ENCODE assay signal across 3 cellular contexts in the genomic region with DNA sequence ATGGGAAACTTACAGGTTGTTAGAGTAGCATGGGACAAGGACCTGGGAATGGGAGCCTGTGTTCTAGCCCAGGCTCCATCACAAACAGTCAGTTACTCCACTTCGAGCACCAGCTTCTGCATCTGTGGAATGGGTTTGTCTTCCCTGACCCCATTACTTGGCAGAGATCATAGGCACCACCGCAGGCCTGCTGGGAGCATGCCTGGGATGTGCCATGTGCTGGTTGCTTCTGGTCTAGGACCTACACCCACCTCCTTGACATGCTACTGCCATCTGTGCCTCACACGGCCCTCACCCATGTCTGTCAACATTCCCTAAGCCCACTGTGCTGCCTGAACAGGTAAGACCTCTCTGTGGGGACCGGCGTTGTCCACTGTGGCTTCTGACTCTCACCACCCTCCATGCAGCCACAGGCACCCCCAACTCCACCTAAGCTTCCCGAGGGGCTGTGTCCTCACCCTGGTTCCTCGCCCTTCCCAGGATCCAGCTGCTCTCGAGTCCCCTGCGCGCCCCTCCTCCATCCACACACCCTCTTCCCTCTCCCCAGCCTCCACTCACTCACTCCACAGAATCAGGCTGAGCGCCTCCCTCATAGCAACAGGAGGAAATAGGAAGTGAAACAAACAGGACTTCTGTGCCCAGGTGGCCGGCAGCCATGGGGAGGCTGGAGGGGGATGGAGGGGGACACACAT.
A peak's percentile ranks its signal among the peaks of the same experiment; 100 is the strongest.
TF ChIP-seq lines count a peak whose summit lies in the region.

No MANE protein-coding gene starts in this region.

TF ChIP-seq in GM12891, 5 proteins besides CTCF, POLR2A, EP300 and RAD21 (continued from another document):
- TF ChIP-seq SPI1 (IDR thresholded peaks at IDR 0.05; ENCODE audit: low read depth, low read length) (0 out of 2 replicates have a peak, but pooled peaks have one; percentile 10), POLR2AphosphoS5 (IDR thresholded peaks at IDR 0.05; ENCODE audit: low read depth, low read length) (no peak), PAX5 (IDR thresholded peaks at IDR 0.05; ENCODE audit: insufficient read depth, low read length, severe bottlenecking) (no peak)

TF ChIP-seq in GM12878, 131 proteins besides CTCF, POLR2A, EP300 and RAD21:
- TF ChIP-seq, protein P1, sequence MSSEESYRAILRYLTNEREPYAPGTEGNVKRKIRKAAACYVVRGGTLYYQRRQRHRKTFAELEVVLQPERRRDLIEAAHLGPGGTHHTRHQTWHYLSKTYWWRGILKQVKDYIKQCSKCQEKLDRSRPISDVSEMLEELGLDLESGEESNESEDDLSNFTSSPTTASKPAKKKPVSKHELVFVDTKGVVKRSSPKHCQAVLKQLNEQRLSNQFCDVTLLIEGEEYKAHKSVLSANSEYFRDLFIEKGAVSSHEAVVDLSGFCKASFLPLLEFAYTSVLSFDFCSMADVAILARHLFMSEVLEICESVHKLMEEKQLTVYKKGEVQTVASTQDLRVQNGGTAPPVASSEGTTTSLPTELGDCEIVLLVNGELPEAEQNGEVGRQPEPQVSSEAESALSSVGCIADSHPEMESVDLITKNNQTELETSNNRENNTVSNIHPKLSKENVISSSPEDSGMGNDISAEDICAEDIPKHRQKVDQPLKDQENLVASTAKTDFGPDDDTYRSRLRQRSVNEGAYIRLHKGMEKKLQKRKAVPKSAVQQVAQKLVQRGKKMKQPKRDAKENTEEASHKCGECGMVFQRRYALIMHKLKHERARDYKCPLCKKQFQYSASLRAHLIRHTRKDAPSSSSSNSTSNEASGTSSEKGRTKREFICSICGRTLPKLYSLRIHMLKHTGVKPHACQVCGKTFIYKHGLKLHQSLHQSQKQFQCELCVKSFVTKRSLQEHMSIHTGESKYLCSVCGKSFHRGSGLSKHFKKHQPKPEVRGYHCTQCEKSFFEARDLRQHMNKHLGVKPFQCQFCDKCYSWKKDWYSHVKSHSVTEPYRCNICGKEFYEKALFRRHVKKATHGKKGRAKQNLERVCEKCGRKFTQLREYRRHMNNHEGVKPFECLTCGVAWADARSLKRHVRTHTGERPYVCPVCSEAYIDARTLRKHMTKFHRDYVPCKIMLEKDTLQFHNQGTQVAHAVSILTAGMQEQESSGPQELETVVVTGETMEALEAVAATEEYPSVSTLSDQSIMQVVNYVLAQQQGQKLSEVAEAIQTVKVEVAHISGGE (CRISPR knock-in tag; IDR thresholded peaks at IDR 0.05), result no peak
- TF ChIP-seq SPI1 (IDR thresholded peaks at IDR 0.05; ENCODE audit: borderline replicate concordance, insufficient read depth, low read depth, low read length), result peak; percentile 37; the same call in 1 of the 2 replicates
- TF ChIP-seq BHLHE40 (IDR thresholded peaks at IDR 0.05; ENCODE audit: borderline replicate concordance in 1 of 2, low read depth in 2 of 2, low read length in 1 of 2), result no peak
- no peak for TF ChIP-seq POLR2AphosphoS2 (IDR thresholded peaks at IDR 0.05; ENCODE audit: low read depth, low read length)

TF ChIP-seq in HepG2, 621 proteins besides CTCF, POLR2A, EP300 and RAD21:
- TF ChIP-seq, protein P2, sequence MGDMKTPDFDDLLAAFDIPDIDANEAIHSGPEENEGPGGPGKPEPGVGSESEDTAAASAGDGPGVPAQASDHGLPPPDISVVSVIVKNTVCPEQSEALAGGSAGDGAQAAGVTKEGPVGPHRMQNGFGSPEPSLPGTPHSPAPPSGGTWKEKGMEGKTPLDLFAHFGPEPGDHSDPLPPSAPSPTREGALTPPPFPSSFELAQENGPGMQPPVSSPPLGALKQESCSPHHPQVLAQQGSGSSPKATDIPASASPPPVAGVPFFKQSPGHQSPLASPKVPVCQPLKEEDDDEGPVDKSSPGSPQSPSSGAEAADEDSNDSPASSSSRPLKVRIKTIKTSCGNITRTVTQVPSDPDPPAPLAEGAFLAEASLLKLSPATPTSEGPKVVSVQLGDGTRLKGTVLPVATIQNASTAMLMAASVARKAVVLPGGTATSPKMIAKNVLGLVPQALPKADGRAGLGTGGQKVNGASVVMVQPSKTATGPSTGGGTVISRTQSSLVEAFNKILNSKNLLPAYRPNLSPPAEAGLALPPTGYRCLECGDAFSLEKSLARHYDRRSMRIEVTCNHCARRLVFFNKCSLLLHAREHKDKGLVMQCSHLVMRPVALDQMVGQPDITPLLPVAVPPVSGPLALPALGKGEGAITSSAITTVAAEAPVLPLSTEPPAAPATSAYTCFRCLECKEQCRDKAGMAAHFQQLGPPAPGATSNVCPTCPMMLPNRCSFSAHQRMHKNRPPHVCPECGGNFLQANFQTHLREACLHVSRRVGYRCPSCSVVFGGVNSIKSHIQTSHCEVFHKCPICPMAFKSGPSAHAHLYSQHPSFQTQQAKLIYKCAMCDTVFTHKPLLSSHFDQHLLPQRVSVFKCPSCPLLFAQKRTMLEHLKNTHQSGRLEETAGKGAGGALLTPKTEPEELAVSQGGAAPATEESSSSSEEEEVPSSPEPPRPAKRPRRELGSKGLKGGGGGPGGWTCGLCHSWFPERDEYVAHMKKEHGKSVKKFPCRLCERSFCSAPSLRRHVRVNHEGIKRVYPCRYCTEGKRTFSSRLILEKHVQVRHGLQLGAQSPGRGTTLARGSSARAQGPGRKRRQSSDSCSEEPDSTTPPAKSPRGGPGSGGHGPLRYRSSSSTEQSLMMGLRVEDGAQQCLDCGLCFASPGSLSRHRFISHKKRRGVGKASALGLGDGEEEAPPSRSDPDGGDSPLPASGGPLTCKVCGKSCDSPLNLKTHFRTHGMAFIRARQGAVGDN (CRISPR knock-in tag; IDR thresholded peaks at IDR 0.05), result 0 out of 2 replicates have a peak, but pooled peaks have one; percentile 41
- no peak for TF ChIP-seq ZNF432 (CRISPR knock-in tag; IDR thresholded peaks at IDR 0.05; ENCODE audit: borderline replicate concordance)
- TF ChIP-seq RBAK (CRISPR knock-in tag; IDR thresholded peaks at IDR 0.05), result 0 out of 2 replicates have a peak, but pooled peaks have one; percentile 32
- 0 out of 2 replicates have a peak, but pooled peaks have one; percentile 1 for TF ChIP-seq ZFX (CRISPR knock-in tag; IDR thresholded peaks at IDR 0.05; ENCODE audit: low read depth)
